Comparison of ENCODE assay signal across 21 cellular contexts in genomic region chr16:72978212-72978611, GRCh38.
A peak's percentile ranks its signal among the peaks of the same experiment; 100 is the strongest.
DNase-seq lines count a peak whose midpoint lies in the region; ATAC-seq and TF ChIP-seq lines count a peak whose summit lies in the region.
"Had no signal": no experiment of that assay in that cellular context is flagged by ENCODE, and none has a peak within 500 bp of the region (broad histone marks: within the 10 kb centered on the region; RNA-seq: fewer than 3 reads in every experiment).

No MANE protein-coding gene starts in this region.

- H3K4me3 Mint-ChIP-seq in CD14-positive monocyte = no peak overlapping the region
- H3K4me3 Mint-ChIP-seq: activated naive CD4-positive, alpha-beta T cell treated with anti-CD3 and anti-CD28 coated beads, Interleukin-2, amount 50 U/mL, for 24 hours; CD8-positive, alpha-beta memory T cell; naive thymus-derived CD8-positive, alpha-beta T cell; stimulated activated memory B cell treated with anti-CD40 and anti-IgM and Interleukin-4, amounts not matched to agents 10 μg/mL and 1 μg/mL and 100 μg/mL, for 72 hours had no signal

- intact Hi-C loops in CD14-positive monocyte (cut with micrococcal nuclease) = loop anchor here in 1 of 2 donors (5.0 to 10.0 kb wide), 4 partner anchors 36 to 217 kb away; partner anchors contain the start of gene ZFHX3
- intact Hi-C loops in heart left ventricle (cut with DNase I) = no loop called here
- intact Hi-C loops in posterior vena cava (cut with DNase I) = loop anchor here in 1 of 2 donors (5.0 kb wide), 1 partner anchor 36 kb away; no protein-coding TSS in a partner anchor

- no peak for TF ChIP-seq CTCF in CD14-positive monocyte (IDR thresholded peaks at IDR 0.05)
- TF ChIP-seq CTCF in brain microvascular endothelial cell (IDR thresholded peaks at IDR 0.05; ENCODE audit: low read depth, low read length, missing control alignments) = no peak
- TF ChIP-seq CTCF in heart left ventricle (IDR thresholded peaks at IDR 0.05) = no peak
- TF ChIP-seq CTCF in omental fat pad (IDR thresholded peaks at IDR 0.05) = no peak

- H3K27me3 ChIP-seq in brain microvascular endothelial cell (replicated peaks) (no peaks in the 10 kb centered on the region), heart left ventricle (no peaks in the 10 kb centered on the region), MG63 (no peaks in the 10 kb centered on the region)

- DNase-seq in CD14-positive monocyte (ENCODE audit: low spot score) (no peak), brain microvascular endothelial cell (peak; percentile 24), heart left ventricle (no peak), omental fat pad (ENCODE audit: low spot score) (no peak), MG63 (no peak), NCI-H2029 (lab: John Stamatoyannopoulos, UW) (no peak), posterior vena cava (ENCODE audit: low spot score) (no peak)
- DNase-seq: activated CD4-positive, alpha-beta T cell treated with anti-CD3 and anti-CD28 coated beads for 4 hours; CD8-positive, alpha-beta memory T cell; DND-41; hippocampal formation; naive thymus-derived CD8-positive, alpha-beta T cell; NCI-H1930; NCI-H446 treated with DMSO at 0.1 percent for 48 hours; stimulated activated CD4-positive, alpha-beta T cell treated with anti-CD3 and anti-CD28 coated beads, Interleukin-1b, Interleukin-23, amount 100 ng/mL, for 48 hours; SW 1271 had no signal

- H3K36me3 ChIP-seq in brain microvascular endothelial cell (replicated peaks) (no peaks in the 10 kb centered on the region), heart left ventricle (no peaks in the 10 kb centered on the region), MG63 (no peaks in the 10 kb centered on the region)

- TF ChIP-seq POLR2A in heart left ventricle (IDR thresholded peaks at IDR 0.05) = no peak

- 60 to 73% (median 66%) methylated on average over 7 of the region's 7 CpGs for WGBS in heart left ventricle, 4 donors

- peaks cover 0 to 3% (median 3%) of the 10 kb centered on the region in 3 donors for H3K27me3 Mint-ChIP-seq in CD14-positive monocyte (ENCODE audit: low read depth in 3 of 3)
- H3K27me3 Mint-ChIP-seq: activated naive CD4-positive, alpha-beta T cell treated with anti-CD3 and anti-CD28 coated beads, Interleukin-2, amount 50 U/mL, for 24 hours; stimulated activated memory B cell treated with anti-CD40 and anti-IgM and Interleukin-4, amounts not matched to agents 10 μg/mL and 1 μg/mL and 100 μg/mL, for 72 hours had no signal

- H3K4me3 ChIP-seq in brain microvascular endothelial cell (ENCODE audit: low read depth, low read length) = no peak overlapping the region
- H3K4me3 ChIP-seq in heart left ventricle = no peak overlapping the region
- no peak overlapping the region for H3K4me3 ChIP-seq in MG63
- H3K4me3 ChIP-seq: K562 had no signal

- peaks cover 0 to 48% (median 25%) of the 10 kb centered on the region in 12 donors for H3K4me1 ChIP-seq in heart left ventricle

- H3K27ac ChIP-seq in brain microvascular endothelial cell = peak overlapping the region; percentile 34
- peak overlapping the region in 4 of 12 donors; percentile 2 to 48 (median 28) for H3K27ac ChIP-seq in heart left ventricle
- H3K27ac ChIP-seq: parathyroid adenoma had no signal

- peaks cover 0 to 9% of the 10 kb centered on the region in 2 donors for H3K36me3 Mint-ChIP-seq in CD14-positive monocyte
- H3K36me3 Mint-ChIP-seq: activated naive CD4-positive, alpha-beta T cell treated with anti-CD3 and anti-CD28 coated beads, Interleukin-2, amount 50 U/mL, for 24 hours; CD8-positive, alpha-beta memory T cell; stimulated activated memory B cell treated with anti-CD40 and anti-IgM and Interleukin-4, amounts not matched to agents 10 μg/mL and 1 μg/mL and 100 μg/mL, for 72 hours had no signal

- H3K4me1 Mint-ChIP-seq in CD14-positive monocyte = peaks cover 33% of the 10 kb centered on the region
- H3K4me1 Mint-ChIP-seq: activated naive CD4-positive, alpha-beta T cell treated with anti-CD3 and anti-CD28 coated beads, Interleukin-2, amount 50 U/mL, for 24 hours; CD8-positive, alpha-beta memory T cell had no signal

- peak overlapping the region; percentile 79 to 93 (median 89) for H3K27ac Mint-ChIP-seq in CD14-positive monocyte
- H3K27ac Mint-ChIP-seq: activated naive CD4-positive, alpha-beta T cell treated with anti-CD3 and anti-CD28 coated beads, Interleukin-2, amount 50 U/mL, for 24 hours; CD8-positive, alpha-beta memory T cell; naive thymus-derived CD8-positive, alpha-beta T cell; stimulated activated memory B cell treated with anti-CD40 and anti-IgM and Interleukin-4, amounts not matched to agents 10 μg/mL and 1 μg/mL and 100 μg/mL, for 72 hours had no signal

- no peaks in the 10 kb centered on the region for H3K9me3 Mint-ChIP-seq in CD14-positive monocyte
- H3K9me3 Mint-ChIP-seq: activated naive CD4-positive, alpha-beta T cell treated with anti-CD3 and anti-CD28 coated beads, Interleukin-2, amount 50 U/mL, for 24 hours; stimulated activated memory B cell treated with anti-CD40 and anti-IgM and Interleukin-4, amounts not matched to agents 10 μg/mL and 1 μg/mL and 100 μg/mL, for 72 hours had no signal

- H3K9me3 ChIP-seq in heart left ventricle = no peaks in the 10 kb centered on the region
- no peaks in the 10 kb centered on the region for H3K9me3 ChIP-seq in MG63

- in situ Hi-C loops in brain microvascular endothelial cell (cut with HindIII; ENCODE audit: low pct_ligation_motif_present, low sequenced_read_pairs) = no loop called here

- ATAC-seq in heart left ventricle (peak in 3 of 4 donors; percentile 55 to 87 (median 70)), omental fat pad (ENCODE audit: low FRiP score) (peak; percentile 27), GM19035 (IDR thresholded peaks at IDR 0.05; ENCODE audit: unreplicated experiment) (no peak)
- ATAC-seq: K562; naive thymus-derived CD8-positive, alpha-beta T cell had no signal
